In genomic region chr1:10287023-10287645, GRCh38 we compare ENCODE assay signal across 24 cellular contexts.
DNase-seq lines count a peak whose midpoint lies in the region; ATAC-seq, FAIRE-seq and TF ChIP-seq lines count a peak whose summit lies in the region.
"Had no signal": no experiment of that assay in that cellular context is flagged by ENCODE, and none has a peak within 500 bp of the region (broad histone marks: within the 10 kb centered on the region; RNA-seq: fewer than 3 reads in every experiment).

No MANE protein-coding gene starts in this region.

- TF ChIP-seq POLR2A in A549 (IDR thresholded peaks at IDR 0.05; ENCODE audit: low read length) (no peak), K562 (conservative IDR thresholded peaks at IDR 0.05) (no peak)

- POLR2A ChIA-PET in A549 (lab: Yijun Ruan, JAX) (no interaction called here), K562 (lab: Yijun Ruan, JAX) (interaction anchor here (0.8 to 1.0 kb wide), 3 partner anchors 14 to 23 kb away, joined by 3 to 4 read pairs (median 3); no protein-coding TSS in a partner anchor)

- H3K79me2 ChIP-seq in K562 (ENCODE audit: control insufficient read depth, insufficient read depth, low read length) (no peaks in the 10 kb centered on the region), Karpas-422 (ENCODE audit: low read length) (no peaks in the 10 kb centered on the region)

- H3K36me3 ChIP-seq in K562 (ENCODE audit: control insufficient read depth, insufficient read depth, low read length), result peaks cover 4% of the 10 kb centered on the region; the same call in 1 of the 3 replicates
- peaks cover 2 to 87% of the 10 kb centered on the region in 2 donors for H3K36me3 ChIP-seq in psoas muscle (ENCODE audit: insufficient read depth in 1 of 2, low read depth in 1 of 2)
- H3K36me3 ChIP-seq in effector memory CD4-positive, alpha-beta T cell (ENCODE audit: control insufficient read depth, insufficient read depth, low read length), result peaks cover 3% of the 10 kb centered on the region
- no peaks in the 10 kb centered on the region for H3K36me3 ChIP-seq in Karpas-422 (ENCODE audit: insufficient read depth, low read length)

- H3K4me1 ChIP-seq in A549 (peaks cover 8% of the 10 kb centered on the region; the same call in 1 of the 3 replicates), K562 (replicated peaks in 1 of 2; ENCODE audit: control insufficient read depth in 2 of 2, insufficient read depth in 2 of 2, low read length in 2 of 2) (peaks cover 0 to 2% of the 10 kb centered on the region in 2 experiments; a peak in 1 of 5 replicates), psoas muscle (peaks cover 41% of the 10 kb centered on the region), Karpas-422 (ENCODE audit: low read length) (peaks cover 10% of the 10 kb centered on the region)
- no peaks in the 10 kb centered on the region for H3K4me1 ChIP-seq in effector memory CD4-positive, alpha-beta T cell (ENCODE audit: control insufficient read depth, insufficient read depth, low read length, poor library complexity, severe bottlenecking)
- H3K4me1 ChIP-seq: vagina had no signal

- intact Hi-C loops in K562 (cut with micrococcal nuclease) (no loop called here), psoas muscle (cut with DNase I) (loop anchor here in 1 of 2 donors (5.0 kb wide), 1 partner anchor 75 kb away; the partner anchor contains the start of gene KIF1B)

- TSS peak; percentile 17 for BruUV-seq in K562 (replicated peaks; lab: Mats Ljungman, UMichigan)

- TF ChIP-seq RAD21 in A549 (conservative IDR thresholded peaks at IDR 0.05 in 1 of 2, IDR thresholded peaks at IDR 0.05 in 1 of 2), result no peak
- TF ChIP-seq RAD21 in K562 (CRISPR knock-in tag; conservative IDR thresholded peaks at IDR 0.05 in 1 of 2, IDR thresholded peaks at IDR 0.05 in 1 of 2), result no peak

- in situ Hi-C loops in K562 (cut with MboI), result no loop called here

- H3K4me2 ChIP-seq in A549 (no peak overlapping the region), K562 (ENCODE audit: insufficient read depth, low read length) (no peak overlapping the region), Karpas-422 (ENCODE audit: low read depth, low read length, poor library complexity, severe bottlenecking) (no peak overlapping the region)

- TF ChIP-seq CTCF in A549 (IDR thresholded peaks at IDR 0.05), result no peak
- no peak for TF ChIP-seq CTCF in K562 (IDR thresholded peaks at IDR 0.05 in 2 of 3, conservative IDR thresholded peaks at IDR 0.05 in 1 of 3; ENCODE audit: insufficient read depth in 2 of 3, low read depth in 1 of 3, low read length in 3 of 3)
- TF ChIP-seq CTCF in psoas muscle (IDR thresholded peaks at IDR 0.05), result no peak

- 81% methylated on average over 6 of the region's 6 CpGs for WGBS in A549 (ENCODE audit: missing lambda C conversion rate)
- 44% methylated on average over 6 of the region's 6 CpGs for WGBS in K562 (ENCODE audit: insufficient coverage, low coverage, missing lambda C conversion rate)
- 24 to 45% (median 28%) methylated on average over 6 of the region's 6 CpGs for WGBS in psoas muscle, 3 donors

- ATAC-seq in A549 (no peak), K562 (no peak), psoas muscle (peak in 1 of 4 donors; percentile 9), GM19397 (IDR thresholded peaks at IDR 0.05; ENCODE audit: unreplicated experiment) (no peak), HG03354 (IDR thresholded peaks at IDR 0.05; ENCODE audit: poor library complexity, severe bottlenecking, unreplicated experiment) (no peak)
- ATAC-seq: GM12878 had no signal

- H3K27ac ChIP-seq in A549 (no peak overlapping the region), K562 (ENCODE audit: extremely low read depth, low read depth, low read length) (no peak overlapping the region), psoas muscle (peak overlapping the region; percentile 87), Karpas-422 (ENCODE audit: low read length) (no peak overlapping the region)
- no peak overlapping the region for H3K27ac ChIP-seq in effector memory CD4-positive, alpha-beta T cell (ENCODE audit: insufficient read depth, low read length, poor library complexity, severe bottlenecking)
- H3K27ac ChIP-seq: RWPE1, vagina had no signal

- no peaks in the 10 kb centered on the region for H4K20me1 ChIP-seq in K562 (replicated peaks; ENCODE audit: control insufficient read depth, insufficient read depth, low read length)
- no peaks in the 10 kb centered on the region for H4K20me1 ChIP-seq in Karpas-422 (ENCODE audit: insufficient read depth, low read depth, low read length)

- no peak overlapping the region for H3K9ac ChIP-seq in K562 (ENCODE audit: insufficient read depth in 1 of 2, low read depth in 2 of 2, low read length in 2 of 2)
- no peak overlapping the region for H3K9ac ChIP-seq in Karpas-422 (ENCODE audit: low read length)

- TF ChIP-seq EP300 in A549 (IDR thresholded peaks at IDR 0.05) (no peak), K562 (IDR thresholded peaks at IDR 0.05; ENCODE audit: low read length) (no peak)

- no peak overlapping the region for H2AFZ ChIP-seq in K562 (ENCODE audit: low read depth, low read length)
- H2AFZ ChIP-seq in Karpas-422 (ENCODE audit: low read length), result no peak overlapping the region

- DNase-seq in A549 (ENCODE audit: low read depth in 1 of 2, low spot score in 1 of 2) (no peak), K562 (ENCODE audit: extremely low read depth in 1 of 4, low spot score in 3 of 4) (no peak), kidney tubule cell (ENCODE audit: low spot score) (peak; percentile 6), psoas muscle (no peak), Karpas-422 (no peak)
- DNase-seq in effector memory CD4-positive, alpha-beta T cell, result no peak
- DNase-seq: activated B cell treated with CpG ODN at 0.5 μM for 24 hours; activated CD4-positive, alpha-beta memory T cell treated with anti-CD3 and anti-CD28 coated beads, Interleukin-2, amount 10 ng/mL, durations not matched to agents 7 days and 5 days; activated naive CD4-positive, alpha-beta T cell; activated T-cell treated with anti-CD3 and anti-CD28 coated beads for 4 hours; C1 segment of cervical spinal cord; central memory CD4-positive, alpha-beta T cell; DND-41; effector CD4-positive, alpha-beta T cell; Kasumi-1; midbrain; NCI-H187 treated with DMSO at 0.1 percent for 48 hours; NCI-H526 treated with DMSO at 0.1 percent for 48 hours; T-helper 9 cell had no signal

- H3K9me3 ChIP-seq in A549 (no peaks in the 10 kb centered on the region), K562 (replicated peaks; ENCODE audit: control insufficient read depth, insufficient read depth, low read depth, low read length) (no peaks in the 10 kb centered on the region), psoas muscle (no peaks in the 10 kb centered on the region), Karpas-422 (ENCODE audit: low read length) (no peaks in the 10 kb centered on the region)
- H3K9me3 ChIP-seq in effector memory CD4-positive, alpha-beta T cell (ENCODE audit: control insufficient read depth, low read length), result no peaks in the 10 kb centered on the region
- H3K9me3 ChIP-seq: vagina had no signal

- FAIRE-seq in A549 (lab: Jason Lieb, UNC), result no peak
- FAIRE-seq in K562 (lab: Jason Lieb, UNC), result no peak
- FAIRE-seq: GM12878 had no signal

- CTCF ChIA-PET in A549 (lab: Yijun Ruan, JAX), result interaction anchor here (1.2 kb wide), 1 partner anchor 143 kb away, joined by 5 read pairs; the partner anchor contains the start of gene CENPS
- CTCF ChIA-PET in K562 (lab: Yijun Ruan, JAX; ENCODE audit: low intra/inter-chr PET ratio), result no interaction called here

- no peaks in the 10 kb centered on the region for H3K9me2 ChIP-seq in Karpas-422 (replicated peaks; ENCODE audit: insufficient read depth, low read length)

- H3K27me3 ChIP-seq in K562 (ENCODE audit: control insufficient read depth in 2 of 2, insufficient read depth in 2 of 2, low read length in 2 of 2), result no peaks in the 10 kb centered on the region
- H3K27me3 ChIP-seq in psoas muscle (ENCODE audit: insufficient read depth in 3 of 3, low read length in 2 of 3), result no peaks in the 10 kb centered on the region
- H3K27me3 ChIP-seq in effector memory CD4-positive, alpha-beta T cell (replicated peaks; ENCODE audit: control insufficient read depth, insufficient read depth, low read length, poor library complexity, severe bottlenecking), result no peaks in the 10 kb centered on the region
- H3K27me3 ChIP-seq in Karpas-422 (ENCODE audit: low read length), result no peaks in the 10 kb centered on the region
- H3K27me3 ChIP-seq: vagina had no signal

- H3K4me3 ChIP-seq in A549 (no peak overlapping the region), K562 (no peak overlapping the region), psoas muscle (peak overlapping the region; percentile 12), Karpas-422 (ENCODE audit: low read length) (no peak overlapping the region)
- H3K4me3 ChIP-seq in effector memory CD4-positive, alpha-beta T cell (ENCODE audit: insufficient read depth, low read depth, low read length, poor library complexity, severe bottlenecking), result no peak overlapping the region
- H3K4me3 ChIP-seq: GM12878, vagina had no signal

- H3K9me1 ChIP-seq in K562 (ENCODE audit: control insufficient read depth, insufficient read depth, low read length), result no peaks in the 10 kb centered on the region

TF ChIP-seq in A549, 52 proteins besides CTCF, POLR2A, EP300 and RAD21 (continues in another document):
- TF ChIP-seq ZFP36 (IDR thresholded peaks at IDR 0.05; ENCODE audit: borderline replicate concordance, partially characterized antibody), result no peak
- no peak for TF ChIP-seq RARB (CRISPR knock-in tag; IDR thresholded peaks at IDR 0.05)
- no peak for TF ChIP-seq ESRRA (IDR thresholded peaks at IDR 0.05; ENCODE audit: borderline replicate concordance, low read length)
- TF ChIP-seq, protein P1, sequence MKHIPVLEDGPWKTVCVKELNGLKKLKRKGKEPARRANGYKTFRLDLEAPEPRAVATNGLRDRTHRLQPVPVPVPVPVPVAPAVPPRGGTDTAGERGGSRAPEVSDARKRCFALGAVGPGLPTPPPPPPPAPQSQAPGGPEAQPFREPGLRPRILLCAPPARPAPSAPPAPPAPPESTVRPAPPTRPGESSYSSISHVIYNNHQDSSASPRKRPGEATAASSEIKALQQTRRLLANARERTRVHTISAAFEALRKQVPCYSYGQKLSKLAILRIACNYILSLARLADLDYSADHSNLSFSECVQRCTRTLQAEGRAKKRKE (CRISPR knock-in tag; IDR thresholded peaks at IDR 0.05; ENCODE audit: low read depth), result no peak
- no peak for TF ChIP-seq ZC3H11A (IDR thresholded peaks at IDR 0.05)

TF ChIP-seq in K562, 482 proteins besides CTCF, POLR2A, EP300 and RAD21 (continues in another document):
- no peak for TF ChIP-seq E2F1 (CRISPR knock-in tag; IDR thresholded peaks at IDR 0.05)
- TF ChIP-seq NBN (IDR thresholded peaks at IDR 0.05; ENCODE audit: low read depth), result no peak
- TF ChIP-seq HNRNPLL (IDR thresholded peaks at IDR 0.05; ENCODE audit: low read depth, low read length, poor library complexity, severe bottlenecking), result no peak
- TF ChIP-seq ZNF239 (CRISPR knock-in tag; IDR thresholded peaks at IDR 0.05), result no peak

Comparison
In these comparisons a context has a peak if more than half of its experiments do, and no peak if none do; other contexts are left out.
1. Of the 35 proteins assayed by ChIP-seq in both K562 and A549: peak only in K562: none; only in A549: none; in both: MAFK; in neither: 34.